8 cellular contexts compared by ENCODE assay signal in genomic region chr3:129829640-129830039, GRCh38.
DNase-seq lines count a peak whose midpoint lies in the region; ATAC-seq and TF ChIP-seq lines count a peak whose summit lies in the region.

No MANE protein-coding gene starts in this region.

- ATAC-seq in left cardiac atrium (peak; percentile 85 to 91), GM21723 (IDR thresholded peaks at IDR 0.05; ENCODE audit: unreplicated experiment) (no peak), HG02642 (IDR thresholded peaks at IDR 0.05; ENCODE audit: poor library complexity, unreplicated experiment) (no peak)

- peaks cover 6% of the 10 kb centered on the region for H3K36me3 Mint-ChIP-seq in Caco-2 (ENCODE audit: insufficient read depth, unreplicated experiment)

- TF ChIP-seq CTCF in Caco-2 (IDR thresholded peaks at IDR 0.05; ENCODE audit: insufficient read depth in 1 of 2, low read depth in 1 of 2, low read length in 1 of 2, severe bottlenecking in 1 of 2, unreplicated experiment in 1 of 2) (peak; percentile 54 to 69), adrenal gland (IDR thresholded peaks at IDR 0.05) (peak; percentile 40 to 85 (median 78))

- H3K4me1 ChIP-seq in Caco-2, result 0 out of 2 replicates have a peak, but pooled peaks cover 9% of the 10 kb centered on the region
- peaks cover 0 to 34% of the 10 kb centered on the region in 2 donors for H3K4me1 ChIP-seq in adrenal gland (replicated peaks in 1 of 2)

- DNase-seq in Caco-2 (peak; percentile 56 to 59), HEK293T (ENCODE audit: extremely low spot score) (peak; percentile 55), NCI-H748 treated with DMSO at 0.1 percent for 48 hours (lab: John Stamatoyannopoulos, UW) (peak; percentile 30), adrenal gland (peak; percentile 53 to 80 (median 69)), left cardiac atrium (peak; percentile 36), pulmonary artery endothelial cell (ENCODE audit: low read depth, low spot score) (peak; percentile 60)

- H3K4me3 ChIP-seq in Caco-2 (ENCODE audit: low read depth, low read length) (no peak overlapping the region), adrenal gland (no peak overlapping the region)

- H3K36me3 ChIP-seq in Caco-2 (ENCODE audit: control insufficient read depth, insufficient read depth, low read length) (no peaks in the 10 kb centered on the region), adrenal gland (replicated peaks in 1 of 2) (no peaks in the 10 kb centered on the region)

- CTCF ChIA-PET in Caco-2 (lab: Charles Lee), result interaction anchor here (0.7 to 1.9 kb wide), 4 partner anchors 129 to 446 kb away, joined by 3 to 9 read pairs (median 6); no protein-coding TSS in a partner anchor
- CTCF ChIA-PET in HEK293T (lab: Yijun Ruan, JAX), result interaction anchor here (0.6 to 3.4 kb wide), 2 partner anchors 180 to 339 kb away, joined by 4 to 14 read pairs; no protein-coding TSS in a partner anchor

- H3K9me3 Mint-ChIP-seq in Caco-2 (ENCODE audit: unreplicated experiment), result no peaks in the 10 kb centered on the region

- H3K27me3 ChIP-seq in Caco-2 (replicated peaks; ENCODE audit: control insufficient read depth, insufficient read depth, low read length), result no peaks in the 10 kb centered on the region
- H3K27me3 ChIP-seq in adrenal gland, result no peaks in the 10 kb centered on the region

- H3K9me3 ChIP-seq in Caco-2 (no peaks in the 10 kb centered on the region), adrenal gland (replicated peaks in 1 of 3) (no peaks in the 10 kb centered on the region)

- peaks cover 20% of the 10 kb centered on the region for H3K4me1 Mint-ChIP-seq in Caco-2 (ENCODE audit: low read depth, unreplicated experiment)

- POLR2A ChIA-PET in Caco-2 (lab: Charles Lee) (no interaction called here), HEK293T (lab: Yijun Ruan, JAX) (no interaction called here)

- H3K4me3 Mint-ChIP-seq in Caco-2 (ENCODE audit: unreplicated experiment), result no peak overlapping the region

- no peak overlapping the region for H3K27ac Mint-ChIP-seq in Caco-2 (ENCODE audit: unreplicated experiment)

- no TSS peak for BruUV-seq in Caco-2 (replicated peaks; lab: Mats Ljungman, UMichigan)

- no peak for TF ChIP-seq POLR2A in adrenal gland (IDR thresholded peaks at IDR 0.05)

- no peaks in the 10 kb centered on the region for H3K27me3 Mint-ChIP-seq in Caco-2 (ENCODE audit: insufficient read depth, unreplicated experiment)

- intact Hi-C loops in Caco-2 (cut with micrococcal nuclease; ENCODE audit: unreplicated experiment) (loop anchor here (1.0 kb wide), 5 partner anchors 105 to 446 kb away; no protein-coding TSS in a partner anchor), adrenal gland (cut with DNase I) (loop anchor here (5.0 to 10.0 kb wide), 5 partner anchors 65 to 345 kb away; partner anchors contain the start of gene TMCC1 (in 1 of the 2)), left cardiac atrium (cut with DNase I) (loop anchor here (5.0 to 10.0 kb wide), 3 partner anchors 105 to 342 kb away; no protein-coding TSS in a partner anchor)

- H3K27ac ChIP-seq in adrenal gland, result peak overlapping the region; percentile 32 to 82 (median 59)

TF ChIP-seq in HEK293T, 16 proteins besides CTCF, POLR2A, EP300 and RAD21:
- TF ChIP-seq NFRKB (IDR thresholded peaks at IDR 0.05) (no peak), BHLHE40 (IDR thresholded peaks at IDR 0.05; ENCODE audit: borderline replicate concordance) (no peak), PKNOX1 (IDR thresholded peaks at IDR 0.05) (peak; percentile 27; the same call in 1 of the 2 replicates), LEF1 (IDR thresholded peaks at IDR 0.05; ENCODE audit: borderline replicate concordance) (no peak), HDGF (IDR thresholded peaks at IDR 0.05; ENCODE audit: borderline replicate concordance) (no peak)
TF ChIP-seq in HEK293T: peak in this region for 1.

Comparison
In these comparisons a context has a peak if more than half of its experiments do, and no peak if none do; other contexts are left out.
1. ATAC-seq: peak in left cardiac atrium (2 of 2); none in GM21723 (single experiment) and HG02642 (single experiment).
2. Peak in every context shown above with its lines, with median percentiles within 50 percentile points of each other: DNase-seq.